26 cellular contexts compared by ENCODE assay signal in the genomic region with DNA sequence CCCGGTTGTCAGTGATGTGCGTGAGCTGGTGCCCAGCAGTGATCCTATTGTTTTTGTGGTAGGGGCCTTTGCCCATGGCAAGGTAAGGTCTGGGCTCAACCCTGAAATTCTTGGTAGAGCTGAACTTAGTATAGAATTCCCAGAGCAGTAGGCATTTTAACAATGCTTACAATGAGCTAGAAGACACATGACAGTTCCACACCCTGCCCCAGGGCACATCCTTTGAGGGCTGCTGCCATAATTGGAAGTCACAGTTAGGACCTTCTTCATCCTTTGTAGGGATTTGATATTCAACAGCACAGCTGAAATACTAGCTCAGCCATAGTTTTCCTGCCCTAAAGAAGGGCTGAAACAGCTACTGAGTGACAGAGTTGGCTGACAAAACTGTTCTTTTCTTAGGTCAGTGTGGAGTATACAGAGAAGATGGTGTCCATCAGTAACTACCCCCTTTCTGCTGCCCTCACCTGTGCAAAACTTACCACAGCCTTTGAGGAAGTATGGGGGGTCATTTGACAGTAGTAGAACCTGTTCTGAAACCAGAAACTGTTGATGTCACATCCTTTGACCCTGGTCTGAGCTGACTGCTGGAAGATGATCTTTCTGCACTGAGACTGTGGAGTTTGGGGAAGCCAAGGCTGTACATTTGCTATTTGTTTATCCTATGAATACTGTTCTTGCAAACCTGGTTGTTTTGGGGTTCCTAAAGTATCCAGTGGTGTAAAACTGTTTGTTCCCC. TPM values are rescaled to one million over a fixed set of nuclear protein-coding genes. Genes with fewer than 3 reads are reported as not detected.
DNase-seq lines count a peak whose midpoint lies in the region; ATAC-seq and TF ChIP-seq lines count a peak whose summit lies in the region.
"Had no signal": no experiment of that assay in that cellular context is flagged by ENCODE, and none has a peak within 500 bp of the region (broad histone marks: within the 10 kb centered on the region; RNA-seq: fewer than 3 reads in every experiment).

No MANE protein-coding gene starts in this region.

- no peaks in the 10 kb centered on the region for H4K20me1 ChIP-seq in MM.1S (ENCODE audit: insufficient read depth, low read length)

- H3K4me1 Mint-ChIP-seq in activated CD8-positive, alpha-beta memory T cell treated with anti-CD3 and anti-CD28 coated beads, Interleukin-2, amount 10 ng/mL, durations not matched to agents 7 days and 5 days: peaks cover 46% of the 10 kb centered on the region
- H3K4me1 Mint-ChIP-seq in activated naive CD8-positive, alpha-beta T cell treated with anti-CD3 and anti-CD28 coated beads, Interleukin-2, amount 50 U/mL, for 24 hours: peaks cover 39% of the 10 kb centered on the region
- H3K4me1 Mint-ChIP-seq in progenitor cell of endocrine pancreas (ENCODE audit: low read depth): peaks cover 12% of the 10 kb centered on the region

- ATAC-seq in activated CD8-positive, alpha-beta memory T cell treated with anti-CD3 and anti-CD28 coated beads, Interleukin-2, amount 10 ng/mL, durations not matched to agents 7 days and 5 days: no peak
- ATAC-seq in activated naive CD8-positive, alpha-beta T cell treated with anti-CD3 and anti-CD28 coated beads, Interleukin-2, amount 50 U/mL, for 24 hours: no peak
- no peak for ATAC-seq in GM19397 (IDR thresholded peaks at IDR 0.05; ENCODE audit: unreplicated experiment)
- ATAC-seq in HG02763 (IDR thresholded peaks at IDR 0.05; ENCODE audit: unreplicated experiment): no peak

- WGBS in mesenchymal stem cell: 98% methylated on average over 2 of the region's 2 CpGs

- H3K36me3 Mint-ChIP-seq in activated CD8-positive, alpha-beta memory T cell treated with anti-CD3 and anti-CD28 coated beads, Interleukin-2, amount 10 ng/mL, durations not matched to agents 7 days and 5 days: peaks cover 48% of the 10 kb centered on the region
- peaks cover 61% of the 10 kb centered on the region for H3K36me3 Mint-ChIP-seq in activated naive CD8-positive, alpha-beta T cell treated with anti-CD3 and anti-CD28 coated beads, Interleukin-2, amount 50 U/mL, for 24 hours (ENCODE audit: low read depth)
- peaks cover 23% of the 10 kb centered on the region for H3K36me3 Mint-ChIP-seq in progenitor cell of endocrine pancreas (ENCODE audit: insufficient read depth)

- peak overlapping the region; percentile 31 for H3K9ac ChIP-seq in MM.1S (ENCODE audit: low read length)
- H3K9ac ChIP-seq in mesenchymal stem cell (ENCODE audit: low read length): no peak overlapping the region

- DNase-seq in activated CD8-positive, alpha-beta memory T cell treated with anti-CD3 and anti-CD28 coated beads, Interleukin-2, amount 10 ng/mL, durations not matched to agents 7 days and 5 days: no peak
- no peak for DNase-seq in activated CD8-positive, alpha-beta memory T cell treated with anti-CD3 and anti-CD28 coated beads, Interleukin-2, amount 50 U/mL, for 4 hours
- peak; percentile 71 for DNase-seq in MM.1S
- DNase-seq in activated naive CD8-positive, alpha-beta T cell treated with anti-CD3 and anti-CD28 coated beads, Interleukin-2, amount 50 U/mL, for 24 hours: no peak
- no peak for DNase-seq in progenitor cell of endocrine pancreas (ENCODE audit: low spot score, unreplicated experiment)
- DNase-seq in mesenchymal stem cell: no peak
- DNase-seq: activated CD4-positive, alpha-beta T cell treated with anti-CD3 and anti-CD28 coated beads, Interleukin-2, amount 50 U/mL, for 1 hour; activated T-cell treated with anti-CD3 and anti-CD28 coated beads, Interleukin-2, amount 50 U/mL, for 1 hour; effector memory CD4-positive, alpha-beta T cell; mammary epithelial cell; NCI-H1417; NCI-H510A treated with DMSO at 0.1 percent for 48 hours; nucleus accumbens; stimulated activated CD4-positive, alpha-beta T cell treated with anti-CD3 and anti-CD28 coated beads, Interleukin-12 subunit alpha, Interleukin-12 subunit beta, amount 100 ng/mL, for 4 hours; stimulated activated CD4-positive, alpha-beta T cell treated with anti-CD3 and anti-CD28 coated beads, Interleukin-4, amount 100 ng/mL, for 4 hours; upper lobe of left lung had no signal

- H3K4me3 ChIP-seq in MM.1S (ENCODE audit: low read length): no peak overlapping the region
- H3K4me3 ChIP-seq in mesenchymal stem cell (ENCODE audit: insufficient read depth in 1 of 2, low read depth in 1 of 2, low read length in 2 of 2): no peak overlapping the region
- H3K4me3 ChIP-seq: adrenal gland, SJSA1, upper lobe of left lung had no signal

- H3K27ac ChIP-seq in MM.1S (ENCODE audit: low read length): peak overlapping the region; percentile 83
- H3K27ac ChIP-seq in mesenchymal stem cell (ENCODE audit: low read length, poor library complexity, severe bottlenecking): no peak overlapping the region
- H3K27ac ChIP-seq: adrenal gland, HL-60, SJSA1 had no signal

- H3K4me1 ChIP-seq in MM.1S (ENCODE audit: low read length) (peaks cover 49% of the 10 kb centered on the region), mesenchymal stem cell (ENCODE audit: control insufficient read depth, insufficient read depth, low read depth, low read length) (no peaks in the 10 kb centered on the region)

- H2AK5ac ChIP-seq in mesenchymal stem cell (ENCODE audit: low read length, severe bottlenecking): no peak overlapping the region

- no peak overlapping the region for H3K14ac ChIP-seq in mesenchymal stem cell (ENCODE audit: low read length in 2 of 2)

- H3K9me2 ChIP-seq in MM.1S (replicated peaks; ENCODE audit: insufficient read depth, low read length): no peaks in the 10 kb centered on the region

- H3K4me2 ChIP-seq in MM.1S (ENCODE audit: low read depth, low read length): peak overlapping the region; percentile 21; the same call in 1 of the 2 replicates
- no peak overlapping the region for H3K4me2 ChIP-seq in mesenchymal stem cell (ENCODE audit: low read length, poor library complexity, severe bottlenecking)

- no peak overlapping the region for H3K23ac ChIP-seq in mesenchymal stem cell (ENCODE audit: low read length in 2 of 2)

- no peak overlapping the region for H4K91ac ChIP-seq in mesenchymal stem cell (ENCODE audit: low read length)

- H3K18ac ChIP-seq in mesenchymal stem cell (ENCODE audit: low read depth in 1 of 2, low read length in 2 of 2): no peak overlapping the region

- no peak overlapping the region for H2BK5ac ChIP-seq in mesenchymal stem cell (ENCODE audit: low read depth, low read length, poor library complexity, severe bottlenecking)

- H3K4me3 Mint-ChIP-seq in activated CD8-positive, alpha-beta memory T cell treated with anti-CD3 and anti-CD28 coated beads, Interleukin-2, amount 10 ng/mL, durations not matched to agents 7 days and 5 days: no peak overlapping the region
- H3K4me3 Mint-ChIP-seq in activated naive CD8-positive, alpha-beta T cell treated with anti-CD3 and anti-CD28 coated beads, Interleukin-2, amount 50 U/mL, for 24 hours: no peak overlapping the region
- no peak overlapping the region for H3K4me3 Mint-ChIP-seq in progenitor cell of endocrine pancreas (ENCODE audit: low read depth)
- H3K4me3 Mint-ChIP-seq: T-helper 1 cell treated with Interleukin-12 subunit alpha and Interleukin-12 subunit beta and Interleukin-4 antibody, amounts not matched to agents 30 μg/mL and 1 μg/mL, for 36 hours had no signal

- TF ChIP-seq CTCF in MM.1S (IDR thresholded peaks at IDR 0.05; ENCODE audit: low read length) (no peak), progenitor cell of endocrine pancreas (IDR thresholded peaks at IDR 0.05; ENCODE audit: unreplicated experiment) (no peak)

- no peaks in the 10 kb centered on the region for H3K9me3 Mint-ChIP-seq in activated CD8-positive, alpha-beta memory T cell treated with anti-CD3 and anti-CD28 coated beads, Interleukin-2, amount 10 ng/mL, durations not matched to agents 7 days and 5 days (ENCODE audit: low read depth)
- no peaks in the 10 kb centered on the region for H3K9me3 Mint-ChIP-seq in activated naive CD8-positive, alpha-beta T cell treated with anti-CD3 and anti-CD28 coated beads, Interleukin-2, amount 50 U/mL, for 24 hours
- H3K9me3 Mint-ChIP-seq in progenitor cell of endocrine pancreas (ENCODE audit: low read depth): no peaks in the 10 kb centered on the region
- H3K9me3 Mint-ChIP-seq: T-helper 1 cell treated with Interleukin-12 subunit alpha and Interleukin-12 subunit beta and Interleukin-4 antibody, amounts not matched to agents 30 μg/mL and 1 μg/mL, for 36 hours had no signal

- H3K4ac ChIP-seq in mesenchymal stem cell (ENCODE audit: low read depth in 1 of 2, low read length in 2 of 2): no peak overlapping the region

- H2BK120ac ChIP-seq in mesenchymal stem cell (ENCODE audit: low read depth, low read length): no peak overlapping the region

- H3K27me3 Mint-ChIP-seq in activated CD8-positive, alpha-beta memory T cell treated with anti-CD3 and anti-CD28 coated beads, Interleukin-2, amount 10 ng/mL, durations not matched to agents 7 days and 5 days: no peaks in the 10 kb centered on the region
- H3K27me3 Mint-ChIP-seq in activated naive CD8-positive, alpha-beta T cell treated with anti-CD3 and anti-CD28 coated beads, Interleukin-2, amount 50 U/mL, for 24 hours: no peaks in the 10 kb centered on the region
- no peaks in the 10 kb centered on the region for H3K27me3 Mint-ChIP-seq in progenitor cell of endocrine pancreas

- H3K27ac Mint-ChIP-seq in activated CD8-positive, alpha-beta memory T cell treated with anti-CD3 and anti-CD28 coated beads, Interleukin-2, amount 10 ng/mL, durations not matched to agents 7 days and 5 days: peak overlapping the region; percentile 45
- H3K27ac Mint-ChIP-seq in activated naive CD8-positive, alpha-beta T cell treated with anti-CD3 and anti-CD28 coated beads, Interleukin-2, amount 50 U/mL, for 24 hours: peak overlapping the region; percentile 49
- H3K27ac Mint-ChIP-seq in progenitor cell of endocrine pancreas: peak overlapping the region; percentile 44
- H3K27ac Mint-ChIP-seq: T-helper 1 cell treated with Interleukin-12 subunit alpha and Interleukin-12 subunit beta and Interleukin-4 antibody, amounts not matched to agents 30 μg/mL and 1 μg/mL, for 36 hours had no signal

- H2BK15ac ChIP-seq in mesenchymal stem cell (ENCODE audit: low read depth, poor library complexity, severe bottlenecking): no peak overlapping the region

- peaks cover 27% of the 10 kb centered on the region for H3K79me1 ChIP-seq in mesenchymal stem cell (replicated peaks; ENCODE audit: low read length, poor library complexity, severe bottlenecking)

- CTCF ChIA-PET in activated CD8-positive, alpha-beta memory T cell treated with anti-CD3 and anti-CD28 coated beads, Interleukin-2, amount 10 ng/mL, durations not matched to agents 7 days and 5 days (lab: Charles Lee): interaction anchor here (0.9 to 2.5 kb wide), 7 partner anchors 11 to 147 kb away, joined by 3 to 14 read pairs (median 5); a partner anchor contains a TSS

- no peak overlapping the region for H2BK12ac ChIP-seq in mesenchymal stem cell (ENCODE audit: low read length in 2 of 2)

- H3K9me3 ChIP-seq in MM.1S (replicated peaks; ENCODE audit: insufficient read depth, low read length) (no peaks in the 10 kb centered on the region), mesenchymal stem cell (ENCODE audit: control insufficient read depth, low read length) (no peaks in the 10 kb centered on the region)
- H3K9me3 ChIP-seq: adrenal gland, SJSA1, upper lobe of left lung had no signal

- H3K27me3 ChIP-seq in MM.1S (replicated peaks; ENCODE audit: insufficient read depth, low read length) (no peaks in the 10 kb centered on the region), mesenchymal stem cell (ENCODE audit: control insufficient read depth in 1 of 2, insufficient read depth in 1 of 2, low read length in 2 of 2) (no peaks in the 10 kb centered on the region)
- H3K27me3 ChIP-seq: adrenal gland, SJSA1, upper lobe of left lung had no signal

- H4K8ac ChIP-seq in mesenchymal stem cell (ENCODE audit: low read length): no peak overlapping the region

- H3K36me3 ChIP-seq in MM.1S (replicated peaks; ENCODE audit: insufficient read depth, low read length): 0 out of 2 replicates have a peak, but pooled peaks cover 7% of the 10 kb centered on the region
- peaks cover 55 to 68% of the 10 kb centered on the region in 2 experiments for H3K36me3 ChIP-seq in mesenchymal stem cell (ENCODE audit: control insufficient read depth in 1 of 2, insufficient read depth in 2 of 2, low read depth in 1 of 2, low read length in 2 of 2)

- H2AFZ ChIP-seq in MM.1S (ENCODE audit: low read length): no peak overlapping the region
- no peak overlapping the region for H2AFZ ChIP-seq in mesenchymal stem cell (ENCODE audit: low read depth, low read length)

- peaks cover 34% of the 10 kb centered on the region for H3F3A ChIP-seq in MM.1S (ENCODE audit: insufficient read depth, low read length)

- H3K79me2 ChIP-seq in MM.1S (ENCODE audit: low read length): peaks cover 55% of the 10 kb centered on the region

RNA-seq across cellular contexts. Expression of a gene that starts 4.8 kb away (rescaled TPM):
- 10 to 100 TPM; 59.9 to 69.5 TPM for total RNA-seq in activated CD8-positive, alpha-beta memory T cell treated with anti-CD3 and anti-CD28 coated beads, Interleukin-2, amount 10 ng/mL, durations not matched to agents 7 days and 5 days
- total RNA-seq in progenitor cell of endocrine pancreas: 67.9 and 73.1 TPM in 2 replicates
- 30.6 TPM for polyA plus RNA-seq in mesenchymal stem cell (2013, experiment 1 of 2)
- 32.3 TPM for polyA plus RNA-seq in mesenchymal stem cell (2013, experiment 2 of 2)

RNA-seq across cellular contexts. Expression of a gene that starts 5.0 kb away (rescaled TPM):
- 100 to 1,000 TPM; 211 to 271 TPM for total RNA-seq in activated CD8-positive, alpha-beta memory T cell treated with anti-CD3 and anti-CD28 coated beads, Interleukin-2, amount 10 ng/mL, durations not matched to agents 7 days and 5 days
- 339 and 353 TPM in 2 replicates for total RNA-seq in progenitor cell of endocrine pancreas
- polyA plus RNA-seq in mesenchymal stem cell (2013, experiment 1 of 2): 253 TPM
- polyA plus RNA-seq in mesenchymal stem cell (2013, experiment 2 of 2): 265 TPM

RNA-seq across cellular contexts. Expression of a gene that starts 24.3 kb away (rescaled TPM):
- total RNA-seq in activated CD8-positive, alpha-beta memory T cell treated with anti-CD3 and anti-CD28 coated beads, Interleukin-2, amount 10 ng/mL, durations not matched to agents 7 days and 5 days: 100 to 1,000 TPM; 283 to 367 TPM
- total RNA-seq in progenitor cell of endocrine pancreas: 65.4 and 70.2 TPM in 2 replicates
- polyA plus RNA-seq in mesenchymal stem cell (2013, experiment 1 of 2): 0.73 TPM
- 1.2 TPM for polyA plus RNA-seq in mesenchymal stem cell (2013, experiment 2 of 2)
- total RNA-seq: Daoy, SJSA1 had no signal

RNA-seq across cellular contexts. Expression of a gene that starts 31.6 kb away (rescaled TPM):
- 100 to 1,000 TPM; 120 to 132 TPM for total RNA-seq in activated CD8-positive, alpha-beta memory T cell treated with anti-CD3 and anti-CD28 coated beads, Interleukin-2, amount 10 ng/mL, durations not matched to agents 7 days and 5 days
- total RNA-seq in progenitor cell of endocrine pancreas: 268 and 277 TPM in 2 replicates
- polyA plus RNA-seq in mesenchymal stem cell (2013, experiment 1 of 2): 186 TPM
- polyA plus RNA-seq in mesenchymal stem cell (2013, experiment 2 of 2): 188 TPM

RNA-seq across cellular contexts. Expression of a gene that starts 31.8 kb away (rescaled TPM):
- not detected for total RNA-seq in activated CD8-positive, alpha-beta memory T cell treated with anti-CD3 and anti-CD28 coated beads, Interleukin-2, amount 10 ng/mL, durations not matched to agents 7 days and 5 days
- not detected in 2 replicates for total RNA-seq in progenitor cell of endocrine pancreas
- polyA plus RNA-seq in mesenchymal stem cell (2013, experiment 1 of 2): not detected
- not detected for polyA plus RNA-seq in mesenchymal stem cell (2013, experiment 2 of 2)
- total RNA-seq: adrenal gland, Daoy, H1, kidney epithelial cell, mammary epithelial cell, renal cortical epithelial cell, SJSA1, upper lobe of left lung had no signal
- polyA plus RNA-seq: adrenal gland, H1, mammary epithelial cell had no signal
